ENCODE assay signal across 8 cellular contexts in the genomic region with DNA sequence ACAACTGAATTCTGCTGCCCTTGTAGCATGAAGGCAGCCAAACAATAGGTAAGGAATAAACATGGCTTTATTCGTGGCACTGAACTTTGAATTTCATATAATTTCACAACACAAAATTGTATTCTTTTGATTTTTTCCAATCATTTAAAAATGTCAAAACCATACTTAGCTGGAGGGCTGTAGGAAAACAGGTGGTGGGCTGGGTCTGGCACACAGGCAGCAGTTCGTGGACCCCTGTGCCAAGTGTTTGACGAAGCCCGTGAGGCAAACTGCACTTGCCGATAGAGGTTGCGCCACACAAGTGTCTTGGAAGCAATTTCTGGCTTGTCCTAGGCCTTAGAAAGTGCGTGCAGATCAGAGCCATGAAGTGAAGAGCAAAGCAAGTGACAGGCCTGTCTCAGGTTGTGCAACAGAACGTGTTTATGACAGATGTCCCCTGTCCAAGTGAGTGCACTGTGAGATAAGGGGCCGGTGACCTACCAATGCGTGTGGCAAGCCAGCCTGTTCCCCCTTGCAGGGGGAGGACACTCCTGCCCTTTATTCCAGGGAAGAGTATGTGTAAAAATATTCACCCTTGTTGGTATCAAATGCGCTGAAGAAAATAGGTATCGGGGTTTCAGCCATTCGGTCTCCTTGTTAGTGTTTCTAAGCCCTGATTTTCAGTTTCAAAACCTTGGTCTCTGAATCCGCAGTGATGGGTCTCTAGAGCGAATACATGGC. TPM values are rescaled to one million over a fixed set of nuclear protein-coding genes. Genes with fewer than 3 reads are reported as not detected.
DNase-seq lines count a peak whose midpoint lies in the region; ATAC-seq and TF ChIP-seq lines count a peak whose summit lies in the region.

No MANE protein-coding gene starts in this region.

- peak overlapping the region; percentile 94 for H3K23ac ChIP-seq in IMR-90 (ENCODE audit: low read depth, low read length)

- H2AFZ ChIP-seq in IMR-90 (replicated peaks; ENCODE audit: low read length, poor library complexity) (peak overlapping the region; percentile 97), neural cell (ENCODE audit: low read depth, low read length) (peak overlapping the region; percentile 75)

- H3K14ac ChIP-seq in IMR-90 (replicated peaks; ENCODE audit: low read depth, low read length), result no peak overlapping the region

- no peak overlapping the region for H2BK5ac ChIP-seq in IMR-90 (ENCODE audit: low read depth, low read length, poor library complexity, severe bottlenecking)

- TF ChIP-seq CTCF in IMR-90 (conservative IDR thresholded peaks at IDR 0.05; ENCODE audit: low read depth, low read length) (no peak), activated B cell treated with CpG ODN at 0.5 μM for 24 hours (IDR thresholded peaks at IDR 0.05) (no peak), fibroblast of mammary gland (conservative IDR thresholded peaks at IDR 0.05; ENCODE audit: control insufficient read depth, insufficient read depth, low read depth, low read length) (no peak), neural cell (IDR thresholded peaks at IDR 0.05; ENCODE audit: poor library complexity, severe bottlenecking) (no peak)

- H3K27ac ChIP-seq in IMR-90 (ENCODE audit: insufficient read depth, low read length), result no peak overlapping the region
- H3K27ac ChIP-seq in neural cell (ENCODE audit: low read length), result peak overlapping the region; percentile 55

- peak overlapping the region; percentile 93 for H3K4me3 Mint-ChIP-seq in activated B cell treated with CpG ODN at 0.5 μM for 24 hours

- no peak for TF ChIP-seq POLR2A in IMR-90 (IDR thresholded peaks at IDR 0.05; ENCODE audit: low read depth, low read length)

- H4K20me1 ChIP-seq in IMR-90 (ENCODE audit: insufficient read depth, low read length) (no peaks in the 10 kb centered on the region), neural cell (ENCODE audit: insufficient read depth) (no peaks in the 10 kb centered on the region)

- peaks cover 3 to 5% of the 10 kb centered on the region in 2 experiments; a peak in 2 of 4 replicates for H3K79me1 ChIP-seq in IMR-90 (ENCODE audit: low read depth in 1 of 2, low read length in 2 of 2)

- CTCF ChIA-PET in IMR-90 (lab: Yijun Ruan, JAX) (no interaction called here), activated B cell treated with CpG ODN at 0.5 μM for 24 hours (lab: Charles Lee) (no interaction called here)

- H3K4ac ChIP-seq in IMR-90 (ENCODE audit: low read depth, low read length), result no peak overlapping the region

- peaks cover 10% of the 10 kb centered on the region for H3K36me3 Mint-ChIP-seq in activated B cell treated with CpG ODN at 0.5 μM for 24 hours (ENCODE audit: low read depth)

- TF ChIP-seq RAD21 in IMR-90 (IDR thresholded peaks at IDR 0.05; ENCODE audit: low read length) (no peak), neural cell (conservative IDR thresholded peaks at IDR 0.05) (no peak)

- peak overlapping the region; percentile 99 for H3K4me3 ChIP-seq in IMR-90 (ENCODE audit: insufficient read depth, low read depth, low read length)
- peak overlapping the region; percentile 80 for H3K4me3 ChIP-seq in fibroblast of mammary gland (ENCODE audit: control insufficient read depth, low read depth, low read length)
- peak overlapping the region; percentile 91 for H3K4me3 ChIP-seq in neural cell (ENCODE audit: low read length)

- ATAC-seq in GM18868 (IDR thresholded peaks at IDR 0.05; ENCODE audit: unreplicated experiment) (peak; percentile 29), IMR-90 (ENCODE audit: low read depth) (no peak), activated B cell treated with CpG ODN at 0.5 μM for 24 hours (ENCODE audit: low read depth) (no peak)

- peak overlapping the region; percentile 32; the same call in 1 of the 3 replicates for H2BK15ac ChIP-seq in IMR-90 (ENCODE audit: low read depth, low read length)

- no peaks in the 10 kb centered on the region for H3F3A ChIP-seq in neural cell (ENCODE audit: insufficient read depth, low read length, poor library complexity, severe bottlenecking)

- POLR2A ChIA-PET in IMR-90 (lab: Charles Lee; ENCODE audit: unreplicated experiment) (no interaction called here), activated B cell treated with CpG ODN at 0.5 μM for 24 hours (lab: Charles Lee) (interaction anchor here (0.7 to 2.2 kb wide), 8 partner anchors 15 to 289 kb away, joined by 3 to 31 read pairs (median 4); a partner anchor contains a TSS)

- no TSS peak for BruUV-seq in IMR-90 (replicated peaks; lab: Mats Ljungman, UMichigan)

- H3K9me2 ChIP-seq in neural cell (ENCODE audit: insufficient read depth, low read length), result no peaks in the 10 kb centered on the region

- H3K9me3 ChIP-seq in IMR-90 (ENCODE audit: control insufficient read depth, insufficient read depth, low read length) (peaks cover 2% of the 10 kb centered on the region), neural cell (ENCODE audit: low read length) (no peaks in the 10 kb centered on the region)

- peak overlapping the region; percentile 9; the same call in 1 of the 2 replicates for H4K91ac ChIP-seq in IMR-90 (ENCODE audit: insufficient read depth, low read depth, low read length)

- H3K4me1 ChIP-seq in IMR-90 (ENCODE audit: control insufficient read depth, insufficient read depth, low read length), result peaks cover 7% of the 10 kb centered on the region

- intact Hi-C loops in IMR-90 (cut with micrococcal nuclease) (loop anchor here (2.0 kb wide), 1 partner anchor 282 kb away; no protein-coding TSS in a partner anchor), activated B cell treated with CpG ODN at 0.5 μM for 24 hours (cut with micrococcal nuclease) (loop anchor here (1.0 to 5.0 kb wide), 10 partner anchors 25 to 366 kb away; a partner anchor contains a TSS)

- H2AK9ac ChIP-seq in IMR-90 (replicated peaks; ENCODE audit: low read depth, low read length, poor library complexity), result peak overlapping the region; percentile 76

- no peaks in the 10 kb centered on the region for H3K27me3 Mint-ChIP-seq in activated B cell treated with CpG ODN at 0.5 μM for 24 hours

- no peaks in the 10 kb centered on the region for H3K79me2 ChIP-seq in neural cell (replicated peaks; ENCODE audit: insufficient read depth, low read length)

- H2AK5ac ChIP-seq in IMR-90 (ENCODE audit: low read depth, low read length), result no peak overlapping the region

- H3K4me2 ChIP-seq in IMR-90 (ENCODE audit: low read depth, low read length) (peak overlapping the region; percentile 86), neural cell (ENCODE audit: low read length) (peak overlapping the region; percentile 52)

- H2BK20ac ChIP-seq in IMR-90 (ENCODE audit: low read depth, low read length), result no peak overlapping the region

- H3K9me3 Mint-ChIP-seq in activated B cell treated with CpG ODN at 0.5 μM for 24 hours, result no peaks in the 10 kb centered on the region

- H3K36me3 ChIP-seq in IMR-90 (ENCODE audit: control insufficient read depth, insufficient read depth, low read length) (no peaks in the 10 kb centered on the region), neural cell (ENCODE audit: insufficient read depth, low read length) (no peaks in the 10 kb centered on the region)

- dilution Hi-C loops in IMR-90 (cut with HindIII; ENCODE audit: low sequenced_read_pairs, unreplicated experiment), result no loop called here

- no peak overlapping the region for H3K56ac ChIP-seq in IMR-90 (ENCODE audit: extremely low read depth, insufficient read depth, low read length)

- no peaks in the 10 kb centered on the region for H3K9me1 ChIP-seq in IMR-90 (ENCODE audit: insufficient read depth, low read length)

- no peak for TF ChIP-seq EP300 in neural cell (conservative IDR thresholded peaks at IDR 0.05; ENCODE audit: poor library complexity, severe bottlenecking)

- H4K8ac ChIP-seq in IMR-90 (ENCODE audit: low read depth in 2 of 2, low read length in 2 of 2), result peak overlapping the region in 1 of 2 experiments; percentile 75; a peak in 1 of 4 replicates

- DNase-seq in AG08396 (ENCODE audit: low spot score), result peak; percentile 22
- no peak for DNase-seq in IMR-90
- peak; percentile 17 for DNase-seq in activated B cell treated with CpG ODN at 0.5 μM for 24 hours
- DNase-seq in fibroblast of mammary gland (ENCODE audit: low read depth), result peak; percentile 20
- DNase-seq in GOT3 (lab: John Stamatoyannopoulos, UW), result no peak
- DNase-seq in COLO668 (lab: John Stamatoyannopoulos, UW; ENCODE audit: unreplicated experiment), result no peak

- H3K9ac ChIP-seq in IMR-90 (ENCODE audit: low read depth, low read length), result peak overlapping the region; percentile 40
- peak overlapping the region; percentile 83 for H3K9ac ChIP-seq in neural cell (ENCODE audit: low read length)

- no peak overlapping the region for H4K5ac ChIP-seq in IMR-90 (ENCODE audit: low read depth, low read length)

- no peaks in the 10 kb centered on the region for H3K27me3 ChIP-seq in IMR-90 (ENCODE audit: control insufficient read depth, insufficient read depth, low read length)
- H3K27me3 ChIP-seq in neural cell (ENCODE audit: insufficient read depth, low read depth, low read length), result no peaks in the 10 kb centered on the region

- peaks cover 54% of the 10 kb centered on the region for H3K4me1 Mint-ChIP-seq in activated B cell treated with CpG ODN at 0.5 μM for 24 hours

- in situ Hi-C loops in IMR-90 (cut with MboI; ENCODE audit: low sequenced_read_pairs), result no loop called here

- WGBS in IMR-90 (ENCODE audit: extremely low coverage in 2 of 2, insufficient read length in 1 of 2), 2 experiments, result 39% methylated on average over 6 of the region's 15 CpGs; no CpG with 5 or more reads in 1 of the 2 experiments

- no peak overlapping the region; the same call in 1 of the 2 replicates for H2BK120ac ChIP-seq in IMR-90 (ENCODE audit: low read depth, low read length)

- peak overlapping the region; percentile 93 for H3K27ac Mint-ChIP-seq in activated B cell treated with CpG ODN at 0.5 μM for 24 hours

- no peak overlapping the region for H3K18ac ChIP-seq in IMR-90 (ENCODE audit: low read depth, low read length)

TF ChIP-seq in IMR-90, 13 proteins besides CTCF, POLR2A, EP300 and RAD21 (continues in another document):
- peak; percentile 44; the same call in 1 of the 2 replicates for TF ChIP-seq CEBPB (IDR thresholded peaks at IDR 0.05; ENCODE audit: low read depth, low read length)

RNA-seq across cellular contexts. Expression of a gene that starts 0.8 kb away (rescaled TPM):
- total RNA-seq in IMR-90 (2012; rRNA removed) (8.1 and 18.6 TPM in 2 replicates), activated B cell treated with CpG ODN at 0.5 μM for 24 hours (36.8 and 42.7 TPM in 2 replicates)
- polyA plus RNA-seq in IMR-90 (2012; rRNA removed) (11.4 and 11.7 TPM in 2 replicates), neural cell (11.9 and 20.5 TPM in 2 replicates)
- 2.1 and 10.0 TPM in 2 replicates for polyA plus RNA-seq in IMR-90 (2012; cell fraction: cytosol; rRNA removed)
- polyA plus RNA-seq in IMR-90 (2012; cell fraction: nucleus; rRNA removed; ENCODE audit: low replicate concordance), result 6.9 and 8.3 TPM in 2 replicates
- polyA minus RNA-seq in neural cell, result 15.8 and 16.6 TPM in 2 replicates

RNA-seq across cellular contexts. Expression of a gene that starts 42.6 kb away (rescaled TPM):
- under 0.01 TPM in 1 of 2 replicates, not detected in the other for total RNA-seq in IMR-90 (2012; rRNA removed)
- 0.07 TPM in 1 of 2 replicates, not detected in the other for polyA plus RNA-seq in IMR-90 (2012; rRNA removed)
- not detected in 2 replicates for polyA plus RNA-seq in IMR-90 (2012; cell fraction: cytosol; rRNA removed)
- 0.10 TPM in 1 of 2 replicates, not detected in the other for polyA plus RNA-seq in IMR-90 (2012; cell fraction: nucleus; rRNA removed; ENCODE audit: low replicate concordance)
- 0.17 and 0.49 TPM in 2 replicates for total RNA-seq in activated B cell treated with CpG ODN at 0.5 μM for 24 hours
- 2.1 and 3.4 TPM in 2 replicates for polyA plus RNA-seq in neural cell
- 0.97 and 2.0 TPM in 2 replicates for polyA minus RNA-seq in neural cell

Comparison
In these comparisons a context has a peak if more than half of its experiments do, and no peak if none do; other contexts are left out.
1. DNase-seq: peak in AG08396 (single experiment), activated B cell treated with CpG ODN at 0.5 μM for 24 hours (single experiment) and fibroblast of mammary gland (single experiment); none in IMR-90 (single experiment), GOT3 (single experiment) and COLO668 (single experiment).
2. Peak in every context shown above with its lines, with median percentiles within 50 percentile points of each other: H3K4me3 ChIP-seq.